ENCODE assay signal across 15 cellular contexts in genomic region chr7:28068811-28069216, GRCh38.
A peak's percentile ranks its signal among the peaks of the same experiment; 100 is the strongest.
DNase-seq lines count a peak whose midpoint lies in the region; FAIRE-seq and TF ChIP-seq lines count a peak whose summit lies in the region.
"Had no signal": no experiment of that assay in that cellular context is flagged by ENCODE, and none has a peak within 500 bp of the region (broad histone marks: within the 10 kb centered on the region; RNA-seq: fewer than 3 reads in every experiment).

No MANE protein-coding gene starts in this region.

- H3K4me1 Mint-ChIP-seq in type B pancreatic cell (ENCODE audit: unreplicated experiment), result peaks cover 27% of the 10 kb centered on the region
- H3K4me1 Mint-ChIP-seq: activated CD4-positive, alpha-beta T cell treated with anti-CD3 and anti-CD28 coated beads, Interleukin-2, amount 10 ng/mL, durations not matched to agents 7 days and 5 days had no signal

- H3K9me3 Mint-ChIP-seq in type B pancreatic cell, result no peaks in the 10 kb centered on the region
- H3K9me3 Mint-ChIP-seq: activated CD4-positive, alpha-beta T cell treated with anti-CD3 and anti-CD28 coated beads, Interleukin-2, amount 10 ng/mL, durations not matched to agents 7 days and 5 days; activated naive CD4-positive, alpha-beta T cell treated with anti-CD3 and anti-CD28 coated beads, Interleukin-2, amount 50 U/mL, for 24 hours; endodermal cell had no signal

- H3K79me2 ChIP-seq in GM23248 (ENCODE audit: insufficient read depth) (peaks cover 54% of the 10 kb centered on the region), fibroblast of lung (ENCODE audit: control insufficient read depth, insufficient read depth, low read length) (no peaks in the 10 kb centered on the region)

- H3K27me3 ChIP-seq in GM23248 (replicated peaks; ENCODE audit: insufficient read depth) (no peaks in the 10 kb centered on the region), fibroblast of lung (ENCODE audit: control insufficient read depth, insufficient read depth, low read length) (no peaks in the 10 kb centered on the region), rectal smooth muscle tissue (ENCODE audit: control insufficient read depth, insufficient read depth, low read length) (no peaks in the 10 kb centered on the region)
- H3K27me3 ChIP-seq: left lung had no signal

- H3K4me1 ChIP-seq in GM23248 (ENCODE audit: insufficient read depth) (peaks cover 70% of the 10 kb centered on the region), fibroblast of lung (ENCODE audit: control insufficient read depth, extremely low read depth, insufficient read depth, low read length) (peaks cover 17% of the 10 kb centered on the region), rectal smooth muscle tissue (ENCODE audit: control insufficient read depth, insufficient read depth, low read length) (peaks cover 56% of the 10 kb centered on the region), kidney (ENCODE audit: control insufficient read depth in 1 of 2, insufficient read depth in 1 of 2, low read depth in 1 of 2, low read length in 2 of 2) (no peaks in the 10 kb centered on the region)

- 96 to 100% methylated on average over 1 of the region's 1 CpG for WGBS in GM23248 (ENCODE audit: low coverage in 1 of 2, low lambda C conversion rate in 2 of 2, missing lambda C conversion rate in 2 of 2), 2 experiments

- H3K9me3 ChIP-seq in GM23248 (ENCODE audit: low read depth) (no peaks in the 10 kb centered on the region), fibroblast of lung (ENCODE audit: control insufficient read depth, insufficient read depth, low read depth, low read length) (no peaks in the 10 kb centered on the region), kidney (ENCODE audit: control insufficient read depth in 1 of 2, low read length in 2 of 2) (no peaks in the 10 kb centered on the region)
- H3K9me3 ChIP-seq: left lung had no signal

- H4K20me1 ChIP-seq in GM23248 (ENCODE audit: insufficient read depth) (no peaks in the 10 kb centered on the region), fibroblast of lung (ENCODE audit: control insufficient read depth, extremely low read depth, insufficient read depth, low read length) (no peaks in the 10 kb centered on the region)

- no peaks in the 10 kb centered on the region for H3K9me2 ChIP-seq in GM23248 (ENCODE audit: insufficient read depth)

- intact Hi-C loops in kidney (cut with DNase I), result no loop called here

- H3K4me2 ChIP-seq in GM23248 (ENCODE audit: unreplicated experiment) (no peak overlapping the region), fibroblast of lung (ENCODE audit: extremely low read depth, insufficient read depth, low read length) (peak overlapping the region; percentile 74)

- H3K4me3 Mint-ChIP-seq in type B pancreatic cell, result no peak overlapping the region
- H3K4me3 Mint-ChIP-seq: activated CD4-positive, alpha-beta T cell treated with anti-CD3 and anti-CD28 coated beads, Interleukin-2, amount 10 ng/mL, durations not matched to agents 7 days and 5 days; activated naive CD4-positive, alpha-beta T cell treated with anti-CD3 and anti-CD28 coated beads, Interleukin-2, amount 50 U/mL, for 24 hours; endodermal cell had no signal

- no peak overlapping the region for H3K4me3 ChIP-seq in GM23248
- H3K4me3 ChIP-seq in fibroblast of lung (replicated peaks in 1 of 4; ENCODE audit: control extremely low read depth in 1 of 4, insufficient read depth in 1 of 4, low read depth in 3 of 4, low read length in 4 of 4), result no peak overlapping the region
- no peak overlapping the region for H3K4me3 ChIP-seq in rectal smooth muscle tissue (ENCODE audit: low read length)
- no peak overlapping the region for H3K4me3 ChIP-seq in kidney (ENCODE audit: low read length in 2 of 2)
- H3K4me3 ChIP-seq: left lung, skin epidermis had no signal

- in situ Hi-C loops in GM23248 (cut with MboI), result no loop called here

- peaks cover 38% of the 10 kb centered on the region for H3F3A ChIP-seq in GM23248 (ENCODE audit: insufficient read depth)

- TF ChIP-seq CTCF in fibroblast of lung (conservative IDR thresholded peaks at IDR 0.05 in 1 of 2, IDR thresholded peaks at IDR 0.05 in 1 of 2; ENCODE audit: low read depth in 1 of 2, low read length in 2 of 2) (no peak), kidney (IDR thresholded peaks at IDR 0.05; ENCODE audit: borderline replicate concordance, extremely low read depth, insufficient read depth) (no peak), type B pancreatic cell (conservative IDR thresholded peaks at IDR 0.05) (no peak)

- FAIRE-seq in kidney (lab: Jason Lieb, UNC), result no peak
- FAIRE-seq: D721Med had no signal

- H3K36me3 ChIP-seq in GM23248 (ENCODE audit: low read depth), result no peaks in the 10 kb centered on the region
- no peaks in the 10 kb centered on the region for H3K36me3 ChIP-seq in fibroblast of lung (ENCODE audit: control insufficient read depth, insufficient read depth, low read length)
- no peaks in the 10 kb centered on the region for H3K36me3 ChIP-seq in rectal smooth muscle tissue (ENCODE audit: control insufficient read depth, insufficient read depth, low read length)
- H3K36me3 ChIP-seq in kidney (ENCODE audit: control insufficient read depth in 1 of 2, insufficient read depth in 2 of 2, low read length in 2 of 2), result no peaks in the 10 kb centered on the region
- H3K36me3 ChIP-seq: left lung had no signal

- no peaks in the 10 kb centered on the region for H3K36me3 Mint-ChIP-seq in type B pancreatic cell
- H3K36me3 Mint-ChIP-seq: activated naive CD4-positive, alpha-beta T cell treated with anti-CD3 and anti-CD28 coated beads, Interleukin-2, amount 50 U/mL, for 24 hours had no signal

- H2AFZ ChIP-seq in GM23248, result no peak overlapping the region
- no peak overlapping the region for H2AFZ ChIP-seq in fibroblast of lung (ENCODE audit: low read length)

- DNase-seq in GM23248, result peak; percentile 90
- DNase-seq in NCI-H2171 (lab: John Stamatoyannopoulos, UW), result peak; percentile 64
- peak in 1 of 2 donors; percentile 40 for DNase-seq in fibroblast of lung (ENCODE audit: low read depth in 2 of 2)
- DNase-seq in LoVo (ENCODE audit: low spot score), result no peak
- no peak for DNase-seq in kidney
- DNase-seq in NK-92 treated with Interleukin-12 subunit alpha and Interleukin-12 subunit beta, amount 100 ng/mL, for 24 hours (lab: John Stamatoyannopoulos, UW), result no peak
- DNase-seq in type B pancreatic cell (ENCODE audit: extremely low spot score, unreplicated experiment), result no peak
- DNase-seq: activated CD4-positive, alpha-beta T cell treated with anti-CD3 and anti-CD28 coated beads, Interleukin-2, amount 10 ng/mL, durations not matched to agents 7 days and 5 days; endodermal cell; left lung; SHP77 had no signal

- H3K27ac Mint-ChIP-seq in type B pancreatic cell, result no peak overlapping the region
- H3K27ac Mint-ChIP-seq: activated CD4-positive, alpha-beta T cell treated with anti-CD3 and anti-CD28 coated beads, Interleukin-2, amount 10 ng/mL, durations not matched to agents 7 days and 5 days; activated naive CD4-positive, alpha-beta T cell treated with anti-CD3 and anti-CD28 coated beads, Interleukin-2, amount 50 U/mL, for 24 hours; endodermal cell had no signal

- peaks cover 6% of the 10 kb centered on the region for H3K27me3 Mint-ChIP-seq in type B pancreatic cell
- H3K27me3 Mint-ChIP-seq: activated naive CD4-positive, alpha-beta T cell treated with anti-CD3 and anti-CD28 coated beads, Interleukin-2, amount 50 U/mL, for 24 hours had no signal

- H3K27ac ChIP-seq in GM23248, result peak overlapping the region; percentile 62
- peak overlapping the region; percentile 33 for H3K27ac ChIP-seq in fibroblast of lung (ENCODE audit: insufficient read depth, low read length)
- peak overlapping the region; percentile 83 for H3K27ac ChIP-seq in rectal smooth muscle tissue (ENCODE audit: low read depth, low read length)
- H3K27ac ChIP-seq in kidney (ENCODE audit: low read depth in 2 of 2, low read length in 2 of 2), result no peak overlapping the region

- peak overlapping the region; percentile 40 for H3K9ac ChIP-seq in GM23248
- no peak overlapping the region for H3K9ac ChIP-seq in fibroblast of lung (ENCODE audit: insufficient read depth, low read length)
- no peak overlapping the region for H3K9ac ChIP-seq in rectal smooth muscle tissue (ENCODE audit: low read length)
- H3K9ac ChIP-seq in kidney (ENCODE audit: low read length in 2 of 2), result no peak overlapping the region

Comparison
In these comparisons a context has a peak if more than half of its experiments do, and no peak if none do; other contexts are left out.
1. DNase-seq: peak in GM23248 (single experiment) and NCI-H2171 (single experiment); none in LoVo (single experiment), kidney (single experiment), NK-92 treated with Interleukin-12 subunit alpha and Interleukin-12 subunit beta, amount 100 ng/mL, for 24 hours (single experiment) and type B pancreatic cell (single experiment).
2. H3K27ac ChIP-seq: peak in GM23248 (single experiment), fibroblast of lung (single experiment) and rectal smooth muscle tissue (single experiment); none in kidney (0 of 2).